Comparison of ENCODE assay signal across 1 cellular context in the genomic region with DNA sequence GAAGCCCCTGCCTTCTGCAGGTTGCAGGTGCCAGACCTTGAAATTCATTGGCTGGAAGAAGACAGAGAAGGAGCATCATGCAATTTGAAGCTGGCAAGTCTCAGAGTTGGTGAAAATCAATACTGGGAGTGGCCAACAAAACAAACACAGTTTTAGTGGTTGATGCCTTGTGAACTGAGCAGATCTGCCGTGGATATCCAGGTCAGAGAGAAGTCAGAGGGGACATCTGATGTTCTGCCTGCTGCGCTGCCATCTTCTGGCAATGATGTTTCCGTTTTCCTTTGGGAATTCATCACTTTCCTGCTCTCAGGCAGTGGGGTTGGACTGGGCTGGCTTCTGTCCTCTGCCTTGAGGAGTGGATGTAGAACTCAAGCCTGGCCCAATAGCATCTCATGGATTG.
TF ChIP-seq lines count a peak whose summit lies in the region.

No MANE protein-coding gene starts in this region.

TF ChIP-seq in HepG2, 621 proteins besides CTCF, POLR2A, EP300 and RAD21 (continued from another document):
- TF ChIP-seq ZNF761 (CRISPR knock-in tag; conservative IDR thresholded peaks at IDR 0.05), result no peak
- 0 out of 2 replicates have a peak, but pooled peaks have one; percentile 19 for TF ChIP-seq HDAC2 (CRISPR knock-in tag; IDR thresholded peaks at IDR 0.05)
- 0 out of 2 replicates have a peak, but pooled peaks have one; percentile 17 for TF ChIP-seq RXRB (CRISPR knock-in tag; IDR thresholded peaks at IDR 0.05; ENCODE audit: borderline replicate concordance)
- TF ChIP-seq GATAD2A (CRISPR knock-in tag; IDR thresholded peaks at IDR 0.05), result 0 out of 2 replicates have a peak, but pooled peaks have one; percentile 16
- no peak for TF ChIP-seq IKZF1 (IDR thresholded peaks at IDR 0.05)
- TF ChIP-seq HNF4A (CRISPR knock-in tag; IDR thresholded peaks at IDR 0.05), result 0 out of 2 replicates have a peak, but pooled peaks have one; percentile 6
- TF ChIP-seq ETV5 (CRISPR knock-in tag; IDR thresholded peaks at IDR 0.05; ENCODE audit: borderline replicate concordance), result peak; percentile 11; the same call in 1 of the 2 replicates
- TF ChIP-seq ZKSCAN5 (CRISPR knock-in tag; IDR thresholded peaks at IDR 0.05), result no peak
- TF ChIP-seq, protein P1, sequence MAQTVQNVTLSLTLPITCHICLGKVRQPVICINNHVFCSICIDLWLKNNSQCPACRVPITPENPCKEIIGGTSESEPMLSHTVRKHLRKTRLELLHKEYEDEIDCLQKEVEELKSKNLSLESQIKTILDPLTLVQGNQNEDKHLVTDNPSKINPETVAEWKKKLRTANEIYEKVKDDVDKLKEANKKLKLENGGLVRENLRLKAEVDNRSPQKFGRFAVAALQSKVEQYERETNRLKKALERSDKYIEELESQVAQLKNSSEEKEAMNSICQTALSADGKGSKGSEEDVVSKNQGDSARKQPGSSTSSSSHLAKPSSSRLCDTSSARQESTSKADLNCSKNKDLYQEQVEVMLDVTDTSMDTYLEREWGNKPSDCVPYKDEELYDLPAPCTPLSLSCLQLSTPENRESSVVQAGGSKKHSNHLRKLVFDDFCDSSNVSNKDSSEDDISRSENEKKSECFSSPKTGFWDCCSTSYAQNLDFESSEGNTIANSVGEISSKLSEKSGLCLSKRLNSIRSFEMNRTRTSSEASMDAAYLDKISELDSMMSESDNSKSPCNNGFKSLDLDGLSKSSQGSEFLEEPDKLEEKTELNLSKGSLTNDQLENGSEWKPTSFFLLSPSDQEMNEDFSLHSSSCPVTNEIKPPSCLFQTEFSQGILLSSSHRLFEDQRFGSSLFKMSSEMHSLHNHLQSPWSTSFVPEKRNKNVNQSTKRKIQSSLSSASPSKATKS (CRISPR knock-in tag; IDR thresholded peaks at IDR 0.05), result no peak
- TF ChIP-seq RARA (CRISPR knock-in tag; IDR thresholded peaks at IDR 0.05), result peak; percentile 45
- TF ChIP-seq HBP1 (CRISPR knock-in tag; IDR thresholded peaks at IDR 0.05; ENCODE audit: low read depth), result no peak
- no peak for TF ChIP-seq SNAPC5 (CRISPR knock-in tag; IDR thresholded peaks at IDR 0.05; ENCODE audit: borderline replicate concordance)
- no peak for TF ChIP-seq GPBP1L1 (CRISPR knock-in tag; IDR thresholded peaks at IDR 0.05)
- no peak for TF ChIP-seq EZH2 (conservative IDR thresholded peaks at IDR 0.05; ENCODE audit: low read depth, low read length)
- TF ChIP-seq ZBTB8A (CRISPR knock-in tag; IDR thresholded peaks at IDR 0.05; ENCODE audit: borderline replicate concordance, low read depth), result no peak
- TF ChIP-seq RFXANK (CRISPR knock-in tag; IDR thresholded peaks at IDR 0.05), result no peak
- no peak for TF ChIP-seq FOXA1 (IDR thresholded peaks at IDR 0.05)
- peak; percentile 11; the same call in 1 of the 2 replicates for TF ChIP-seq FOXA1 (CRISPR knock-in tag; IDR thresholded peaks at IDR 0.05)
- TF ChIP-seq MATR3 (CRISPR knock-in tag; IDR thresholded peaks at IDR 0.05), result no peak
- no peak for TF ChIP-seq ARNTL (CRISPR knock-in tag; IDR thresholded peaks at IDR 0.05)
- TF ChIP-seq ZNF547 (CRISPR knock-in tag; IDR thresholded peaks at IDR 0.05), result no peak
- no peak for TF ChIP-seq FOSL1 (CRISPR knock-in tag; IDR thresholded peaks at IDR 0.05; ENCODE audit: borderline replicate concordance)
- peak; percentile 23; the same call in 1 of the 2 replicates for TF ChIP-seq FOXA3 (CRISPR knock-in tag; IDR thresholded peaks at IDR 0.05)
- TF ChIP-seq FOXP4 (CRISPR knock-in tag; IDR thresholded peaks at IDR 0.05), result no peak
- TF ChIP-seq, protein P2, sequence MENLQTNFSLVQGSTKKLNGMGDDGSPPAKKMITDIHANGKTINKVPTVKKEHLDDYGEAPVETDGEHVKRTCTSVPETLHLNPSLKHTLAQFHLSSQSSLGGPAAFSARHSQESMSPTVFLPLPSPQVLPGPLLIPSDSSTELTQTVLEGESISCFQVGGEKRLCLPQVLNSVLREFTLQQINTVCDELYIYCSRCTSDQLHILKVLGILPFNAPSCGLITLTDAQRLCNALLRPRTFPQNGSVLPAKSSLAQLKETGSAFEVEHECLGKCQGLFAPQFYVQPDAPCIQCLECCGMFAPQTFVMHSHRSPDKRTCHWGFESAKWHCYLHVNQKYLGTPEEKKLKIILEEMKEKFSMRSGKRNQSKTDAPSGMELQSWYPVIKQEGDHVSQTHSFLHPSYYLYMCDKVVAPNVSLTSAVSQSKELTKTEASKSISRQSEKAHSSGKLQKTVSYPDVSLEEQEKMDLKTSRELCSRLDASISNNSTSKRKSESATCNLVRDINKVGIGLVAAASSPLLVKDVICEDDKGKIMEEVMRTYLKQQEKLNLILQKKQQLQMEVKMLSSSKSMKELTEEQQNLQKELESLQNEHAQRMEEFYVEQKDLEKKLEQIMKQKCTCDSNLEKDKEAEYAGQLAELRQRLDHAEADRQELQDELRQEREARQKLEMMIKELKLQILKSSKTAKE (CRISPR knock-in tag; IDR thresholded peaks at IDR 0.05; ENCODE audit: borderline replicate concordance), result no peak
- TF ChIP-seq ZNF331 (CRISPR knock-in tag; IDR thresholded peaks at IDR 0.05), result 0 out of 2 replicates have a peak, but pooled peaks have one; percentile 41
